Comparison of ENCODE assay signal across 27 cellular contexts in genomic region chr4:184907810-184908209, GRCh38.
"Had no signal": no experiment of that assay in that cellular context is flagged by ENCODE, and none has a peak within 500 bp of the region (broad histone marks: within the 10 kb centered on the region; RNA-seq: fewer than 3 reads in every experiment).

No MANE protein-coding gene starts in this region.

- DNase-seq: activated CD4-positive, CD25-positive, alpha-beta regulatory T cell; activated CD4-positive, CD25-positive, alpha-beta regulatory T cell treated with anti-CD3 and anti-CD28 coated beads, Interleukin-2, amount 50 U/mL, for 72 hours; activated CD8-positive, alpha-beta memory T cell treated with anti-CD3 and anti-CD28 coated beads for 24 hours; activated CD8-positive, alpha-beta memory T cell treated with anti-CD3 and anti-CD28 coated beads, Interleukin-2, amount 50 U/mL, for 48 hours; activated gamma-delta T cell; activated naive CD4-positive, alpha-beta T cell; activated naive CD4-positive, alpha-beta T cell treated with anti-CD3 and anti-CD28 coated beads, Interleukin-2, amount 50 U/mL, for 16 hours; activated T-cell treated with anti-CD3 and anti-CD28 coated beads for 4 hours; activated T-cell treated with anti-CD3 and anti-CD28 coated beads, Interleukin-2, amount 50 U/mL, for 24 hours; activated T-cell treated with anti-CD3 and anti-CD28 coated beads, Interleukin-2, amount 50 U/mL, for 72 hours; caudate nucleus; cortex of kidney; effector CD4-positive, alpha-beta T cell; effector memory CD8-positive, alpha-beta T cell; foreskin fibroblast; head of caudate nucleus had no signal

- H3K36me3 ChIP-seq: ascending aorta had no signal

- H3K36me3 Mint-ChIP-seq: brain had no signal

- H3K27ac Mint-ChIP-seq: activated CD4-positive, alpha-beta memory T cell treated with anti-CD3 and anti-CD28 coated beads for 36 hours; activated CD4-positive, alpha-beta T cell treated with anti-CD3 and anti-CD28 coated beads for 36 hours; activated CD4-positive, alpha-beta T cell treated with anti-CD3 and anti-CD28 coated beads, Interleukin-2, amount 10 ng/mL, durations not matched to agents 24 days and 14 days; activated naive CD8-positive, alpha-beta T cell; activated T-cell treated with anti-CD3 and anti-CD28 coated beads, Interleukin-2, amount 50 U/mL, for 24 hours; activated T-cell treated with anti-CD3 and anti-CD28 coated beads, Interleukin-2, amount 50 U/mL, for 72 hours; brain; effector memory CD8-positive, alpha-beta T cell had no signal

- H3K4me3 ChIP-seq: ascending aorta had no signal

- FAIRE-seq: colon, endometrium, endothelial cell of umbilical vein, frontal cortex had no signal

- H3K27me3 ChIP-seq: ascending aorta had no signal

- ATAC-seq: effector memory CD8-positive, alpha-beta T cell had no signal

- H3K27ac ChIP-seq: ascending aorta, epithelial cell of prostate had no signal

- H3K4me3 Mint-ChIP-seq: activated CD4-positive, alpha-beta memory T cell treated with anti-CD3 and anti-CD28 coated beads for 36 hours; activated CD4-positive, alpha-beta T cell treated with anti-CD3 and anti-CD28 coated beads for 36 hours; activated CD4-positive, alpha-beta T cell treated with anti-CD3 and anti-CD28 coated beads, Interleukin-2, amount 10 ng/mL, durations not matched to agents 24 days and 14 days; activated naive CD8-positive, alpha-beta T cell; activated T-cell treated with anti-CD3 and anti-CD28 coated beads, Interleukin-2, amount 50 U/mL, for 24 hours; activated T-cell treated with anti-CD3 and anti-CD28 coated beads, Interleukin-2, amount 50 U/mL, for 72 hours; brain; effector memory CD8-positive, alpha-beta T cell had no signal

- H3K4me1 ChIP-seq: ascending aorta had no signal

- H3K27me3 Mint-ChIP-seq: activated CD4-positive, alpha-beta T cell treated with anti-CD3 and anti-CD28 coated beads for 36 hours; activated naive CD8-positive, alpha-beta T cell; activated T-cell treated with anti-CD3 and anti-CD28 coated beads, Interleukin-2, amount 50 U/mL, for 24 hours had no signal
